8 cellular contexts compared by ENCODE assay signal in the genomic region with DNA sequence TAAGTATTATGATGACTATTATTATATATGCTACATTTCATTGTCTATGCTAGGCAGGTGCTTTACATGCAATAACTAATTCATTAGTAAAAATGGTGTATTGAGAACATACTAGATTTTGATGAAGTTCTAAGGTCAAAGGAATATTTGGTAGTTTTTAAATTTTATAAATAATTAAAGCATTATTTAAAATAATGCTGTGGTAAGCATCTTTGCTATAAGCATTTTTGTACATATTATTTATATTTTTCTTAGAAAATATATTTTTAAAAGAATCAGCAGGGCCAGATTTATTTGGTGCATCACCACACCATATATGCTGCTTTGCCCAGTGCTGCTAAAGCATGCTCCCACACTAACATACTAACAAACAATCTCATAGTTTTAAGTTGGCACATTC.
"Had no signal": no experiment of that assay in that cellular context is flagged by ENCODE, and none has a peak within 500 bp of the region (broad histone marks: within the 10 kb centered on the region; RNA-seq: fewer than 3 reads in every experiment).

No MANE protein-coding gene starts in this region.

- H3K4me3 ChIP-seq: GM23248, HAP-1 had no signal

- H3K9me3 ChIP-seq: HAP-1 had no signal

- H3K36me3 ChIP-seq: HAP-1 had no signal

- H3K9ac ChIP-seq: GM23248 had no signal

- H3K4me1 ChIP-seq: HAP-1 had no signal

- ATAC-seq: HCT116 had no signal

- DNase-seq: GM23248, GOT3, H7, HFFc6, KG1 had no signal

- H3K27ac ChIP-seq: GM23248, HL-60 had no signal

- H2AFZ ChIP-seq: GM23248 had no signal
